ENCODE assay signal across 7 cellular contexts in genomic region chr1:16365146-16365498, GRCh38. TPM values are rescaled to one million over a fixed set of nuclear protein-coding genes. Genes with fewer than 3 reads are reported as not detected.
DNase-seq lines count a peak whose midpoint lies in the region; ATAC-seq and TF ChIP-seq lines count a peak whose summit lies in the region.
"Not testable (repeated sequence)": the region's sequence is repeated elsewhere in the genome, so short reads cannot be mapped to it uniquely, and the experiment has no call there.

No MANE protein-coding gene starts in this region.

- not testable (repeated sequence) for H3K9ac ChIP-seq in SK-N-MC (ENCODE audit: insufficient read length)

- peak overlapping the region; percentile 56 for H3K27ac Mint-ChIP-seq in activated T-helper 17 cell treated with anti-CD3 and anti-CD28 coated beads, Interleukin-2, amount 50 U/mL, for 72 hours
- H3K27ac Mint-ChIP-seq in nephron: peak overlapping the region; percentile 19 to 71 (median 22)

- not testable (repeated sequence) for TF ChIP-seq CTCF in NB4 (IDR thresholded peaks at IDR 0.05; ENCODE audit: low read depth, low read length); coronary artery (IDR thresholded peaks at IDR 0.05); nephron (IDR thresholded peaks at IDR 0.05; ENCODE audit: unreplicated experiment in 3 of 3)

- peaks cover 24% of the 10 kb centered on the region for H3K36me3 Mint-ChIP-seq in activated T-helper 17 cell treated with anti-CD3 and anti-CD28 coated beads, Interleukin-2, amount 50 U/mL, for 72 hours (ENCODE audit: low read depth)
- H3K36me3 Mint-ChIP-seq in nephron (ENCODE audit: low read depth): not testable (repeated sequence)

- peak overlapping the region; percentile 46 for H3K4me3 Mint-ChIP-seq in activated T-helper 17 cell treated with anti-CD3 and anti-CD28 coated beads, Interleukin-2, amount 50 U/mL, for 72 hours
- H3K4me3 Mint-ChIP-seq in nephron: not testable (repeated sequence)

- DNase-seq in GF-D8 (lab: John Stamatoyannopoulos, UW): peak; percentile 13
- DNase-seq in NB4 (ENCODE audit: low read depth): peak; percentile 44
- not testable (repeated sequence) for DNase-seq in SK-N-MC (ENCODE audit: low read depth, low spot score); coronary artery (ENCODE audit: low spot score); Right ventricle myocardium inferior (ENCODE audit: missing footprints)

- peak overlapping the region; percentile 53 for H3K27ac ChIP-seq in SK-N-MC
- H3K27ac ChIP-seq in coronary artery: peak overlapping the region; percentile 75 to 84

- H3K9me3 ChIP-seq in SK-N-MC (ENCODE audit: low read depth, low read length): not testable (repeated sequence)

- not testable (repeated sequence) for H3K27me3 Mint-ChIP-seq in activated T-helper 17 cell treated with anti-CD3 and anti-CD28 coated beads, Interleukin-2, amount 50 U/mL, for 72 hours; nephron (ENCODE audit: low read depth)

- H3K4me1 Mint-ChIP-seq in activated T-helper 17 cell treated with anti-CD3 and anti-CD28 coated beads, Interleukin-2, amount 50 U/mL, for 72 hours: peaks cover 14% of the 10 kb centered on the region
- H3K4me1 Mint-ChIP-seq in nephron: peaks cover 32% of the 10 kb centered on the region

- ATAC-seq in activated T-helper 17 cell treated with anti-CD3 and anti-CD28 coated beads, Interleukin-2, amount 50 U/mL, for 72 hours (replicated peaks): not testable (repeated sequence)
- peak; percentile 24 for ATAC-seq in Right ventricle myocardium inferior

- intact Hi-C loops in Right ventricle myocardium inferior (cut with DNase I): loop anchor here (5.0 to 10.0 kb wide), 3 partner anchors 158 to 750 kb away; partner anchors contain the start of gene DDI2

- H3K36me3 ChIP-seq in SK-N-MC (ENCODE audit: insufficient read depth, low read length): not testable (repeated sequence)

- H3K9me3 Mint-ChIP-seq in activated T-helper 17 cell treated with anti-CD3 and anti-CD28 coated beads, Interleukin-2, amount 50 U/mL, for 72 hours; nephron: not testable (repeated sequence)

- not testable (repeated sequence) for H3K4me3 ChIP-seq in NB4 (ENCODE audit: low read depth, low read length); SK-N-MC; coronary artery

- not testable (repeated sequence) for TF ChIP-seq POLR2A in NB4 (IDR thresholded peaks at IDR 0.05; ENCODE audit: extremely low read depth, insufficient read length)

RNA-seq across cellular contexts. Expression of gene SZRD1, which starts 1.9 kb away (rescaled TPM):
- 100 to 1,000 TPM; 172 to 204 TPM for total RNA-seq in activated T-helper 17 cell treated with anti-CD3 and anti-CD28 coated beads, Interleukin-2, amount 50 U/mL, for 72 hours
- total RNA-seq in Right ventricle myocardium inferior: 108 TPM

RNA-seq across cellular contexts. Expression of gene FBXO42, which starts 12.8 kb away (rescaled TPM):
- total RNA-seq in activated T-helper 17 cell treated with anti-CD3 and anti-CD28 coated beads, Interleukin-2, amount 50 U/mL, for 72 hours: 10 to 100 TPM; 19.7 to 27.3 TPM
- total RNA-seq in Right ventricle myocardium inferior: 21.9 TPM
